In genomic region chr10:78438094-78438906, GRCh38 we compare ENCODE assay signal across 9 cellular contexts.
DNase-seq lines count a peak whose midpoint lies in the region; ATAC-seq and TF ChIP-seq lines count a peak whose summit lies in the region.
"Had no signal": no experiment of that assay in that cellular context is flagged by ENCODE, and none has a peak within 500 bp of the region (broad histone marks: within the 10 kb centered on the region; RNA-seq: fewer than 3 reads in every experiment).

No MANE protein-coding gene starts in this region.

- H3K4me3 ChIP-seq in choroid plexus epithelial cell (ENCODE audit: low read depth, low read length) (no peak overlapping the region), foreskin fibroblast (ENCODE audit: low read depth in 1 of 2, low read length in 2 of 2) (no peak overlapping the region)
- H3K4me3 ChIP-seq: thoracic aorta had no signal

- H3K4me3 Mint-ChIP-seq in activated naive CD4-positive, alpha-beta T cell treated with anti-CD3 and anti-CD28 coated beads, Interleukin-2, amount 10 ng/mL, durations not matched to agents 7 days and 5 days, result no peak overlapping the region
- H3K4me3 Mint-ChIP-seq in stimulated activated naive B cell treated with anti-CD40 and anti-IgM and Interleukin-4, amounts not matched to agents 10 μg/mL and 1 μg/mL and 100 μg/mL, for 72 hours, result no peak overlapping the region
- H3K4me3 Mint-ChIP-seq in nephron progenitor cell, result no peak overlapping the region

- no peaks in the 10 kb centered on the region for H3K36me3 Mint-ChIP-seq in activated naive CD4-positive, alpha-beta T cell treated with anti-CD3 and anti-CD28 coated beads, Interleukin-2, amount 10 ng/mL, durations not matched to agents 7 days and 5 days
- H3K36me3 Mint-ChIP-seq in stimulated activated naive B cell treated with anti-CD40 and anti-IgM and Interleukin-4, amounts not matched to agents 10 μg/mL and 1 μg/mL and 100 μg/mL, for 72 hours, result no peaks in the 10 kb centered on the region
- H3K36me3 Mint-ChIP-seq in nephron progenitor cell (ENCODE audit: low read depth), result no peaks in the 10 kb centered on the region

- in situ Hi-C loops in KBM-7 (cut with MboI; ENCODE audit: low pct_unique_long_range_greater_than_20kb, low sequenced_read_pairs), result no loop called here

- CTCF ChIA-PET in activated naive CD4-positive, alpha-beta T cell treated with anti-CD3 and anti-CD28 coated beads, Interleukin-2, amount 10 ng/mL, durations not matched to agents 7 days and 5 days (lab: Charles Lee), result interaction anchor here (0.5 to 1.4 kb wide), 5 partner anchors 108 to 791 kb away, joined by 3 to 9 read pairs (median 3); no protein-coding TSS in a partner anchor

- DNase-seq in activated naive CD4-positive, alpha-beta T cell treated with anti-CD3 and anti-CD28 coated beads, Interleukin-2, amount 10 ng/mL, durations not matched to agents 7 days and 5 days, result peak; percentile 34
- DNase-seq in activated naive CD4-positive, alpha-beta T cell treated with anti-CD3 and anti-CD28 coated beads, Interleukin-2, amount 50 U/mL, for 16 hours, result no peak
- DNase-seq in KBM-7, result peak; percentile 17
- no peak for DNase-seq in choroid plexus epithelial cell (ENCODE audit: low read depth)
- no peak for DNase-seq in stimulated activated naive B cell treated with anti-CD40 and anti-IgM and Interleukin-4, amounts not matched to agents 10 μg/mL and 1 μg/mL and 100 μg/mL, for 72 hours
- no peak for DNase-seq in nephron progenitor cell
- no peak for DNase-seq in SHP77 (lab: John Stamatoyannopoulos, UW)
- no peak for DNase-seq in foreskin fibroblast

- TF ChIP-seq CTCF in choroid plexus epithelial cell (conservative IDR thresholded peaks at IDR 0.05; ENCODE audit: low read depth, low read length), result peak; percentile 6
- no peak for TF ChIP-seq CTCF in nephron progenitor cell (IDR thresholded peaks at IDR 0.05)
- TF ChIP-seq CTCF in foreskin fibroblast (IDR thresholded peaks at IDR 0.05; ENCODE audit: low read depth, low read length), result no peak

- peaks cover 8% of the 10 kb centered on the region for H3K27me3 Mint-ChIP-seq in activated naive CD4-positive, alpha-beta T cell treated with anti-CD3 and anti-CD28 coated beads, Interleukin-2, amount 10 ng/mL, durations not matched to agents 7 days and 5 days
- peaks cover 21 to 23% of the 10 kb centered on the region in 2 donors for H3K27me3 Mint-ChIP-seq in stimulated activated naive B cell treated with anti-CD40 and anti-IgM and Interleukin-4, amounts not matched to agents 10 μg/mL and 1 μg/mL and 100 μg/mL, for 72 hours
- H3K27me3 Mint-ChIP-seq in nephron progenitor cell (ENCODE audit: low read depth, poor library complexity), result peaks cover 6% of the 10 kb centered on the region

- no peak overlapping the region for H3K27ac Mint-ChIP-seq in activated naive CD4-positive, alpha-beta T cell treated with anti-CD3 and anti-CD28 coated beads, Interleukin-2, amount 10 ng/mL, durations not matched to agents 7 days and 5 days
- no peak overlapping the region for H3K27ac Mint-ChIP-seq in stimulated activated naive B cell treated with anti-CD40 and anti-IgM and Interleukin-4, amounts not matched to agents 10 μg/mL and 1 μg/mL and 100 μg/mL, for 72 hours
- no peak overlapping the region for H3K27ac Mint-ChIP-seq in nephron progenitor cell

- no peaks in the 10 kb centered on the region for H3K9me3 Mint-ChIP-seq in activated naive CD4-positive, alpha-beta T cell treated with anti-CD3 and anti-CD28 coated beads, Interleukin-2, amount 10 ng/mL, durations not matched to agents 7 days and 5 days
- H3K9me3 Mint-ChIP-seq in stimulated activated naive B cell treated with anti-CD40 and anti-IgM and Interleukin-4, amounts not matched to agents 10 μg/mL and 1 μg/mL and 100 μg/mL, for 72 hours, result no peaks in the 10 kb centered on the region
- no peaks in the 10 kb centered on the region for H3K9me3 Mint-ChIP-seq in nephron progenitor cell

- H3K4me1 Mint-ChIP-seq in activated naive CD4-positive, alpha-beta T cell treated with anti-CD3 and anti-CD28 coated beads, Interleukin-2, amount 10 ng/mL, durations not matched to agents 7 days and 5 days, result no peaks in the 10 kb centered on the region
- H3K4me1 Mint-ChIP-seq in stimulated activated naive B cell treated with anti-CD40 and anti-IgM and Interleukin-4, amounts not matched to agents 10 μg/mL and 1 μg/mL and 100 μg/mL, for 72 hours, result peaks cover 0 to 3% of the 10 kb centered on the region in 2 donors
- H3K4me1 Mint-ChIP-seq in nephron progenitor cell, result peaks cover 60% of the 10 kb centered on the region

- ATAC-seq in stimulated activated naive B cell treated with anti-CD40 and anti-IgM and Interleukin-4, amounts not matched to agents 10 μg/mL and 1 μg/mL and 100 μg/mL, for 72 hours (replicated peaks), result peak; percentile 60 to 65

Comparison
In these comparisons a context has a peak if more than half of its experiments do, and no peak if none do; other contexts are left out.
1. DNase-seq: peak in activated naive CD4-positive, alpha-beta T cell treated with anti-CD3 and anti-CD28 coated beads, Interleukin-2, amount 10 ng/mL, durations not matched to agents 7 days and 5 days (single experiment) and KBM-7 (single experiment); none in activated naive CD4-positive, alpha-beta T cell treated with anti-CD3 and anti-CD28 coated beads, Interleukin-2, amount 50 U/mL, for 16 hours (single experiment), choroid plexus epithelial cell (single experiment), stimulated activated naive B cell treated with anti-CD40 and anti-IgM and Interleukin-4, amounts not matched to agents 10 μg/mL and 1 μg/mL and 100 μg/mL, for 72 hours (single experiment), nephron progenitor cell (single experiment), SHP77 (0 of 2) and foreskin fibroblast (0 of 2).